In genomic region chr2:231380991-231381847, GRCh38 we compare ENCODE assay signal across 28 cellular contexts. TPM values are rescaled to one million over a fixed set of nuclear protein-coding genes. Genes with fewer than 3 reads are reported as not detected.
DNase-seq lines count a peak whose midpoint lies in the region; ATAC-seq, FAIRE-seq and TF ChIP-seq lines count a peak whose summit lies in the region.
"Had no signal": no experiment of that assay in that cellular context is flagged by ENCODE, and none has a peak within 500 bp of the region (broad histone marks: within the 10 kb centered on the region; RNA-seq: fewer than 3 reads in every experiment).

No MANE protein-coding gene starts in this region.

- H3K9me3 Mint-ChIP-seq in naive B cell = peaks cover 4 to 13% (median 7%) of the 10 kb centered on the region in 7 donors

- no peak overlapping the region for H3K18ac ChIP-seq in mesenchymal stem cell (ENCODE audit: low read depth in 1 of 2, low read length in 2 of 2)

- H3K4me3 Mint-ChIP-seq in naive B cell = no peak overlapping the region
- H3K4me3 Mint-ChIP-seq: B cell; CD8-positive, alpha-beta memory T cell had no signal

- no peaks in the 10 kb centered on the region for H3K79me1 ChIP-seq in mesenchymal stem cell (replicated peaks; ENCODE audit: low read length, poor library complexity, severe bottlenecking)

- H3K27ac ChIP-seq in HepG2 (ENCODE audit: extremely low read length, insufficient read depth, low read length) = no peak overlapping the region
- no peak overlapping the region for H3K27ac ChIP-seq in right lobe of liver
- peak overlapping the region; percentile 54 for H3K27ac ChIP-seq in cingulate gyrus (ENCODE audit: low read depth, low read length)
- H3K27ac ChIP-seq in mesenchymal stem cell (ENCODE audit: low read length, poor library complexity, severe bottlenecking) = no peak overlapping the region
- H3K27ac ChIP-seq: 22Rv1, C4-2B, PC-9, SJSA1 had no signal

- POLR2A ChIA-PET in HepG2 (lab: Yijun Ruan, JAX) = no interaction called here

- ATAC-seq in HepG2 (no peak), right lobe of liver (no peak), naive B cell (ENCODE audit: low read depth in 2 of 2) (no peak), GM18867 (IDR thresholded peaks at IDR 0.05; ENCODE audit: unreplicated experiment) (no peak)

- 38% methylated on average over 5 of the region's 5 CpGs for WGBS in HepG2 (ENCODE audit: low lambda C conversion rate)
- 79% methylated on average over 5 of the region's 5 CpGs for WGBS in right lobe of liver (ENCODE audit: insufficient coverage, low coverage, low lambda C conversion rate, missing lambda C conversion rate)
- 96% methylated on average over 5 of the region's 5 CpGs for WGBS in mesenchymal stem cell

- no peaks in the 10 kb centered on the region for H4K20me1 ChIP-seq in HepG2 (ENCODE audit: insufficient read depth, low read length)

- no peak overlapping the region for H3K14ac ChIP-seq in mesenchymal stem cell (ENCODE audit: low read length in 2 of 2)

- H2BK12ac ChIP-seq in mesenchymal stem cell (ENCODE audit: low read length in 2 of 2) = no peak overlapping the region

- H3K4ac ChIP-seq in mesenchymal stem cell (ENCODE audit: low read depth in 1 of 2, low read length in 2 of 2) = no peak overlapping the region

- CTCF ChIA-PET in HepG2 (lab: Yijun Ruan, JAX; ENCODE audit: low intra/inter-chr PET ratio, low total read pairs) = interaction anchor here (1.3 kb wide), 1 partner anchor 84 kb away, joined by 5 read pairs; no protein-coding TSS in a partner anchor

- H2BK5ac ChIP-seq in mesenchymal stem cell (ENCODE audit: low read depth, low read length, poor library complexity, severe bottlenecking) = no peak overlapping the region

- H2AFZ ChIP-seq in HepG2 (ENCODE audit: low read length) (no peak overlapping the region), mesenchymal stem cell (ENCODE audit: low read depth, low read length) (no peak overlapping the region)
- H2AFZ ChIP-seq: PC-9 had no signal

- no peaks in the 10 kb centered on the region for H3K9me3 ChIP-seq in HepG2 (ENCODE audit: low read length)
- H3K9me3 ChIP-seq in right lobe of liver = peaks cover 0 to 4% (median 0%) of the 10 kb centered on the region in 4 donors
- peaks cover 8% of the 10 kb centered on the region for H3K9me3 ChIP-seq in mesenchymal stem cell (ENCODE audit: control insufficient read depth, low read length)

- peaks cover 6 to 16% of the 10 kb centered on the region in 2 donors for H3K36me3 Mint-ChIP-seq in naive B cell

- in situ Hi-C loops in HepG2 (cut with HindIII; ENCODE audit: extremely low pct_ligation_motif_present, low pct_unique_long_range_greater_than_20kb) = no loop called here

- peaks cover 4 to 10% (median 10%) of the 10 kb centered on the region in 3 donors for H3K27me3 Mint-ChIP-seq in naive B cell

- H2BK15ac ChIP-seq in mesenchymal stem cell (ENCODE audit: low read depth, poor library complexity, severe bottlenecking) = no peak overlapping the region

- intact Hi-C loops in HepG2 (cut with micrococcal nuclease; ENCODE audit: unreplicated experiment) = no loop called here
- intact Hi-C loops in right lobe of liver (cut with DNase I) = no loop called here

- H3K36me3 ChIP-seq in HepG2 (replicated peaks in 1 of 2; ENCODE audit: control insufficient read depth in 1 of 2, insufficient read depth in 2 of 2, low read length in 2 of 2) = no peaks in the 10 kb centered on the region
- no peaks in the 10 kb centered on the region for H3K36me3 ChIP-seq in right lobe of liver
- no peaks in the 10 kb centered on the region for H3K36me3 ChIP-seq in mesenchymal stem cell (ENCODE audit: control insufficient read depth in 1 of 2, insufficient read depth in 2 of 2, low read depth in 1 of 2, low read length in 2 of 2)
- H3K36me3 ChIP-seq: SJSA1 had no signal

- no TSS peak for BruUV-seq in HepG2 (replicated peaks; lab: Mats Ljungman, UMichigan)

- no peak for TF ChIP-seq EP300 in HepG2 (IDR thresholded peaks at IDR 0.05; ENCODE audit: low read depth in 2 of 2, low read length in 2 of 2)
- TF ChIP-seq EP300 in HepG2 (CRISPR knock-in tag; IDR thresholded peaks at IDR 0.05; ENCODE audit: borderline replicate concordance) = no peak

- peak overlapping the region in 4 of 6 donors; percentile 17 to 88 (median 54) for H3K27ac Mint-ChIP-seq in naive B cell
- H3K27ac Mint-ChIP-seq: B cell; CD8-positive, alpha-beta memory T cell had no signal

- H4K91ac ChIP-seq in mesenchymal stem cell (ENCODE audit: low read length) = no peak overlapping the region

- FAIRE-seq in HepG2 (lab: Jason Lieb, UNC) (no peak), urothelium cell line (lab: Jason Lieb, UNC) (peak; percentile 87)
- FAIRE-seq: GM12892 had no signal

- H2BK120ac ChIP-seq in mesenchymal stem cell (ENCODE audit: low read depth, low read length) = no peak overlapping the region

- no peak for TF ChIP-seq POLR2A in HepG2 (IDR thresholded peaks at IDR 0.05; ENCODE audit: insufficient read depth in 1 of 2, low read depth in 2 of 2, low read length in 2 of 2)
- TF ChIP-seq POLR2A in right lobe of liver (IDR thresholded peaks at IDR 0.05) = no peak

- no peaks in the 10 kb centered on the region for H3K79me2 ChIP-seq in HepG2 (ENCODE audit: insufficient read depth, low read length)

- H3K9ac ChIP-seq in HepG2 (ENCODE audit: insufficient read depth, low read depth, low read length) (no peak overlapping the region), mesenchymal stem cell (ENCODE audit: low read length) (no peak overlapping the region)

- H3K4me2 ChIP-seq in HepG2 (ENCODE audit: low read depth, low read length) (no peak overlapping the region), mesenchymal stem cell (ENCODE audit: low read length, poor library complexity, severe bottlenecking) (no peak overlapping the region)
- H3K4me2 ChIP-seq: PC-9 had no signal

- no peak overlapping the region for H2AK5ac ChIP-seq in mesenchymal stem cell (ENCODE audit: low read length, severe bottlenecking)

- H3K27me3 ChIP-seq in HepG2 (ENCODE audit: control insufficient read depth in 1 of 2, insufficient read depth in 2 of 2, low read length in 2 of 2) = peaks cover 0 to 6% of the 10 kb centered on the region in 2 experiments; a peak in 3 of 5 replicates
- H3K27me3 ChIP-seq in right lobe of liver = no peaks in the 10 kb centered on the region
- H3K27me3 ChIP-seq in mesenchymal stem cell (ENCODE audit: control insufficient read depth in 1 of 2, insufficient read depth in 1 of 2, low read length in 2 of 2) = no peaks in the 10 kb centered on the region
- H3K27me3 ChIP-seq: SJSA1 had no signal

- H3K23ac ChIP-seq in mesenchymal stem cell (ENCODE audit: low read length in 2 of 2) = no peak overlapping the region

- TF ChIP-seq RAD21 in HepG2 (CRISPR knock-in tag; IDR thresholded peaks at IDR 0.05) = no peak

- TF ChIP-seq CTCF in HepG2 (CRISPR knock-in tag; IDR thresholded peaks at IDR 0.05) = no peak
- no peak for TF ChIP-seq CTCF in right lobe of liver (IDR thresholded peaks at IDR 0.05)

- H3K4me1 ChIP-seq in HepG2 (ENCODE audit: insufficient read depth, low read length) = peaks cover 31% of the 10 kb centered on the region
- H3K4me1 ChIP-seq in right lobe of liver = no peaks in the 10 kb centered on the region
- peaks cover 13% of the 10 kb centered on the region for H3K4me1 ChIP-seq in mesenchymal stem cell (ENCODE audit: control insufficient read depth, insufficient read depth, low read depth, low read length)

- no peak for DNase-seq in HepG2 (ENCODE audit: low spot score)
- no peak for DNase-seq in right lobe of liver
- no peak for DNase-seq in naive B cell
- no peak for DNase-seq in urothelium cell line (ENCODE audit: low spot score)
- no peak for DNase-seq in NCI-H1694 (lab: John Stamatoyannopoulos, UW)
- DNase-seq in mesenchymal stem cell = no peak
- DNase-seq: Calu3; CD8-positive, alpha-beta memory T cell; DND-41; MV-4-11; NCI-H1105; NCI-H146; NCI-H2029 treated with DMSO at 0.1 percent for 48 hours; NCI-H446 treated with DMSO at 0.1 percent for 48 hours; NCI-H526; NCI-H82; PC-9; Right ventricle myocardium superior; RPMI8226 had no signal

- peaks cover 0 to 10% (median 5%) of the 10 kb centered on the region in 3 donors for H3K4me1 Mint-ChIP-seq in naive B cell
- H3K4me1 Mint-ChIP-seq: B cell; CD8-positive, alpha-beta memory T cell had no signal

- H3K4me3 ChIP-seq in HepG2 (replicated peaks in 1 of 3; ENCODE audit: insufficient read depth in 1 of 3, low read depth in 2 of 3, low read length in 3 of 3) = no peak overlapping the region
- no peak overlapping the region for H3K4me3 ChIP-seq in right lobe of liver
- H3K4me3 ChIP-seq in mesenchymal stem cell (ENCODE audit: insufficient read depth in 1 of 2, low read depth in 1 of 2, low read length in 2 of 2) = no peak overlapping the region
- H3K4me3 ChIP-seq: PC-9, SJSA1 had no signal

- H4K8ac ChIP-seq in mesenchymal stem cell (ENCODE audit: low read length) = no peak overlapping the region

RNA-seq across cellular contexts. Expression of gene B3GNT7, which starts 14.3 kb away (rescaled TPM):
- total RNA-seq in HepG2 (2016; rRNA removed; fragmentation: Illumina TruSeq; extraction: Trizol) (0.24 TPM in 1 of 2 replicates, not detected in the other), right lobe of liver (1 to 10 TPM in 3 of 6 experiments, under 1 TPM in 3; 0.73 to 5.3 (median 0.96) TPM)
- total RNA-seq in HepG2 (2016; cell fraction: cytosol; rRNA removed; fragmentation: Illumina TruSeq; extraction: Trizol; ENCODE audit: low read depth) = 0.18 TPM in 1 of 2 replicates, not detected in the other
- 0.13 and 0.24 TPM in 2 replicates for total RNA-seq in HepG2 (2016; cell fraction: insoluble cytoplasmic fraction; rRNA removed; fragmentation: Illumina TruSeq; extraction: Trizol)
- total RNA-seq in HepG2 (2016; cell fraction: membrane; rRNA removed; fragmentation: Illumina TruSeq; extraction: Trizol) = 0.07 and 0.19 TPM in 2 replicates
- total RNA-seq in HepG2 (2016; cell fraction: nucleus; rRNA removed; fragmentation: Illumina TruSeq; extraction: Trizol) = 0.28 and 0.59 TPM in 2 replicates
- polyA plus RNA-seq in HepG2 (2011; rRNA removed) (0.04 and 0.12 TPM in 2 replicates), naive B cell (ENCODE audit: low read depth in 6 of 6) (1 to 10 TPM in 4 of 6 donors, under 1 TPM in 2; 0.35 to 2.3 (median 1.2) TPM)
- 0.12 and 0.30 TPM in 2 replicates for polyA plus RNA-seq in HepG2 (2011; cell fraction: cytosol; rRNA removed)
- polyA plus RNA-seq in HepG2 (2011; cell fraction: nucleus; rRNA removed) = 0.21 and 0.24 TPM in 2 replicates
- 0.07 TPM in 1 of 2 replicates, not detected in the other for polyA plus RNA-seq in HepG2 (2012)
- polyA plus RNA-seq in HepG2 (2016; cell fraction: cytosol; fragmentation: Illumina TruSeq; extraction: Trizol; ENCODE audit: low read depth) = 0.03 and 0.06 TPM in 2 replicates
- polyA plus RNA-seq in HepG2 (2016; cell fraction: insoluble cytoplasmic fraction; fragmentation: Illumina TruSeq; extraction: Trizol; ENCODE audit: low read depth) = 0.20 TPM in 1 of 2 replicates, not detected in the other
- polyA plus RNA-seq in HepG2 (2016; cell fraction: membrane; fragmentation: Illumina TruSeq; extraction: Trizol; ENCODE audit: low read depth) = 0.10 and 0.13 TPM in 2 replicates
- 0.40 and 0.51 TPM in 2 replicates for polyA plus RNA-seq in HepG2 (2016; cell fraction: nucleus; fragmentation: Illumina TruSeq; extraction: Trizol; ENCODE audit: insufficient read depth, low read depth)
- polyA minus RNA-seq in HepG2 (2011; rRNA and poly(A)+ RNA removed; ENCODE audit: low replicate concordance) = 0.09 and 1.4 TPM in 2 replicates
- polyA minus RNA-seq in HepG2 (2011; cell fraction: cytosol; rRNA and poly(A)+ RNA removed) = 0.35 and 0.59 TPM in 2 replicates
- polyA minus RNA-seq in HepG2 (2011; cell fraction: nucleus; rRNA and poly(A)+ RNA removed) = 0.64 TPM in 1 of 2 replicates, not detected in the other
- 0.26 TPM for polyA plus RNA-seq in mesenchymal stem cell (2013, experiment 1 of 2)
- polyA plus RNA-seq in mesenchymal stem cell (2013, experiment 2 of 2) = 0.21 TPM
- total RNA-seq: LHCN-M2, MCF 10A, SJSA1 had no signal
